ENCODE assay signal across 10 cellular contexts in genomic region chr3:71057526-71057894, GRCh38.
DNase-seq lines count a peak whose midpoint lies in the region; ATAC-seq and TF ChIP-seq lines count a peak whose summit lies in the region.
"Had no signal": no experiment of that assay in that cellular context is flagged by ENCODE, and none has a peak within 500 bp of the region (broad histone marks: within the 10 kb centered on the region; RNA-seq: fewer than 3 reads in every experiment).

No MANE protein-coding gene starts in this region.

- no peak for TF ChIP-seq EP300 in upper lobe of left lung (IDR thresholded peaks at IDR 0.05)

- intact Hi-C loops in Right ventricle myocardium superior (cut with DNase I) (no loop called here), left ventricle myocardium superior (cut with micrococcal nuclease) (no loop called here), lower lobe of right lung (cut with DNase I) (no loop called here)

- no peak for TF ChIP-seq POLR2A in upper lobe of left lung (IDR thresholded peaks at IDR 0.05)

- H3K36me3 ChIP-seq in lower lobe of right lung = peaks cover 9% of the 10 kb centered on the region
- H3K36me3 ChIP-seq in upper lobe of left lung = peaks cover 0 to under 1% (median 0%) of the 10 kb centered on the region in 4 donors
- H3K36me3 ChIP-seq: cardiac muscle cell had no signal

- H3K9me3 ChIP-seq in lower lobe of right lung = no peaks in the 10 kb centered on the region
- H3K9me3 ChIP-seq in upper lobe of left lung = no peaks in the 10 kb centered on the region

- H3K4me1 ChIP-seq in lower lobe of right lung = peaks cover 94% of the 10 kb centered on the region
- peaks cover 36 to 93% (median 55%) of the 10 kb centered on the region in 4 donors for H3K4me1 ChIP-seq in upper lobe of left lung

- ATAC-seq in Right ventricle myocardium superior (ENCODE audit: poor library complexity) (peak; percentile 9), left ventricle myocardium superior (no peak), lower lobe of right lung (no peak), upper lobe of left lung (ENCODE audit: low FRiP score in 2 of 2) (no peak)
- ATAC-seq in activated naive CD4-positive, alpha-beta T cell treated with anti-CD3 and anti-CD28 coated beads, Interleukin-2, amount 50 U/mL, for 72 hours = peak; percentile 91

- TF ChIP-seq CTCF in lower lobe of right lung (IDR thresholded peaks at IDR 0.05) (no peak), upper lobe of left lung (IDR thresholded peaks at IDR 0.05) (no peak)

- DNase-seq in Right ventricle myocardium superior (no peak), left ventricle myocardium superior (no peak), lower lobe of right lung (no peak), upper lobe of left lung (no peak), foreskin melanocyte (no peak), 8988T (no peak)
- no peak for DNase-seq in activated naive CD4-positive, alpha-beta T cell treated with anti-CD3 and anti-CD28 coated beads, Interleukin-2, amount 50 U/mL, for 72 hours (ENCODE audit: low spot score in 2 of 2)
- no peak for DNase-seq in NK-92 treated with Interleukin-12 subunit alpha and Interleukin-12 subunit beta, amount 100 ng/mL, for 24 hours (lab: John Stamatoyannopoulos, UW)
- DNase-seq: stimulated activated CD4-positive, alpha-beta T cell treated with anti-CD3 and anti-CD28 coated beads, Interleukin-4, amount 100 ng/mL, for 24 hours had no signal

- 40% methylated on average over 4 of the region's 4 CpGs for WGBS in upper lobe of left lung, 2 donors

- peaks cover 15 to 31% of the 10 kb centered on the region in 2 donors for H3K36me3 Mint-ChIP-seq in activated naive CD4-positive, alpha-beta T cell treated with anti-CD3 and anti-CD28 coated beads, Interleukin-2, amount 50 U/mL, for 72 hours

- H3K9me3 Mint-ChIP-seq in activated naive CD4-positive, alpha-beta T cell treated with anti-CD3 and anti-CD28 coated beads, Interleukin-2, amount 50 U/mL, for 72 hours = no peaks in the 10 kb centered on the region

- peak overlapping the region; percentile 98 for H3K27ac Mint-ChIP-seq in activated naive CD4-positive, alpha-beta T cell treated with anti-CD3 and anti-CD28 coated beads, Interleukin-2, amount 50 U/mL, for 72 hours

- H3K27me3 ChIP-seq in lower lobe of right lung (ENCODE audit: low read depth) (no peaks in the 10 kb centered on the region), upper lobe of left lung (no peaks in the 10 kb centered on the region)
- H3K27me3 ChIP-seq: cardiac muscle cell had no signal

- H3K4me3 ChIP-seq in lower lobe of right lung (peak overlapping the region; percentile 7), upper lobe of left lung (no peak overlapping the region)
- H3K4me3 ChIP-seq: cardiac muscle cell had no signal

- H3K27ac ChIP-seq in lower lobe of right lung (peak overlapping the region; percentile 31), upper lobe of left lung (peak overlapping the region in 3 of 4 donors; percentile 47 to 93 (median 53))
- H3K27ac ChIP-seq: cardiac muscle cell had no signal

Comparison
In these comparisons a context has a peak if more than half of its experiments do, and no peak if none do; other contexts are left out.
1. ATAC-seq: peak in Right ventricle myocardium superior (single experiment) and activated naive CD4-positive, alpha-beta T cell treated with anti-CD3 and anti-CD28 coated beads, Interleukin-2, amount 50 U/mL, for 72 hours (2 of 2); none in left ventricle myocardium superior (single experiment), lower lobe of right lung (0 of 2) and upper lobe of left lung (0 of 2).